ENCODE assay signal across 8 cellular contexts in the genomic region with DNA sequence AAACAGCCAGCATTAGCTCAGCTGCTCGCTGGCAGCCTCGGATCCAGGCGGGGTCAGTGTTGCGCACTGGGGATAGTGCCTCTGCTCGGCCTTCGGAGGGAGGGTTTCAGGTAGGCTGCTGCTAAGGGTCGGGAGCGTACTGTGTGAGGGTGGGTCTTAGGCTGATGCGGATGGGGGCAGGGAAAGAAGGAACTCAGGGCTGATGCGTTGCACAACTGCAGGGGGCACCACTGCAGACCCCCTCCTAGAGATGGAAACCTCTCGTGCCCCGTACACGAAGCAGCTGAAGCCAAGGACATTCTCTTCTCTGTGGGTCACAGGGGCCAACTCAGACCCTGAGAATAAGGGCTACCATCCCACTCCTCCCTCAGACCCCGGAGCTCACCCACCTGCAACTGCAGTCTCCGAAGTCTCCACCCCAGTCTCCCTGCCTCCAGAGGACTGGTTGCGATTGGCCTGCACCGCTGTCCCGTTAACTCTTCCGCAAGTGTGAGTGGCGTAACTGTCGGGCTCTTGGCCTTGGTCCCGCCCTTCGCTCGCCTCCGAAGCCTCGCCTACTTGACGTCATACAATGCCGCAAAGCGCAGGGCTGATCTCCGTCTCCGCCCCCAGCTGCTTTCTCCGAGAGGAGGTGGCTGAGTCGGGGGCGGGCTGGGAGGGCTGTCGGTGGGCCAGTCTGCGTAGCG. TPM values are rescaled to one million over a fixed set of nuclear protein-coding genes. Genes with fewer than 3 reads are reported as not detected.
DNase-seq lines count a peak whose midpoint lies in the region; ATAC-seq and TF ChIP-seq lines count a peak whose summit lies in the region.

A gene with protein sequence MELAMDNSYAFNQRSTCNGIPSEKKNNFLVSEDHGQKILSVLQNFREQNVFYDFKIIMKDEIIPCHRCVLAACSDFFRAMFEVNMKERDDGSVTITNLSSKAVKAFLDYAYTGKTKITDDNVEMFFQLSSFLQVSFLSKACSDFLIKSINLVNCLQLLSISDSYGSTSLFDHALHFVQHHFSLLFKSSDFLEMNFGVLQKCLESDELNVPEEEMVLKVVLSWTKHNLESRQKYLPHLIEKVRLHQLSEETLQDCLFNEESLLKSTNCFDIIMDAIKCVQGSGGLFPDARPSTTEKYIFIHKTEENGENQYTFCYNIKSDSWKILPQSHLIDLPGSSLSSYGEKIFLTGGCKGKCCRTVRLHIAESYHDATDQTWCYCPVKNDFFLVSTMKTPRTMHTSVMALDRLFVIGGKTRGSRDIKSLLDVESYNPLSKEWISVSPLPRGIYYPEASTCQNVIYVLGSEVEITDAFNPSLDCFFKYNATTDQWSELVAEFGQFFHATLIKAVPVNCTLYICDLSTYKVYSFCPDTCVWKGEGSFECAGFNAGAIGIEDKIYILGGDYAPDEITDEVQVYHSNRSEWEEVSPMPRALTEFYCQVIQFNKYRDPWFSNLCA (minus strand): TSS at position 425 of the 686 bp plus-strand sequence. CDS start 18,250 bp downstream, outside the sequence.

- peak within 1 kb of the TSS; percentile 90 for H3K4me3 ChIP-seq in Jurkat, Clone E6-1 (ENCODE audit: low read length)
- H3K4me3 ChIP-seq in epithelial cell of proximal tubule (ENCODE audit: low read depth, low read length) (peak within 1 kb of the TSS; percentile 94), mucosa of descending colon (peak within 1 kb of the TSS; percentile 71)

- peaks cover 27% of the 10 kb centered on the region for H3K4me1 ChIP-seq in mucosa of descending colon (ENCODE audit: low read depth)

- ATAC-seq in GM21717 (IDR thresholded peaks at IDR 0.05; ENCODE audit: unreplicated experiment) (peak; percentile 97), mucosa of descending colon (peak; percentile 96)

- peak; percentile 53 for TF ChIP-seq CTCF in epithelial cell of proximal tubule (conservative IDR thresholded peaks at IDR 0.05; ENCODE audit: low read depth, low read length)
- TF ChIP-seq CTCF in mucosa of descending colon (IDR thresholded peaks at IDR 0.05) = peak; percentile 18

- no peaks in the 10 kb centered on the region for H3K36me3 ChIP-seq in mucosa of descending colon (ENCODE audit: low read depth)

- no peaks in the 10 kb centered on the region for H3K9me3 ChIP-seq in mucosa of descending colon

- intact Hi-C loops in mucosa of descending colon (cut with DNase I, micrococcal nuclease) = loop anchor here in 1 of 2 donors (10.0 kb wide), 1 partner anchor 52 kb away; the partner anchor contains the start of gene MSANTD4

- peak; percentile 100 for DNase-seq in DMS53 (lab: John Stamatoyannopoulos, UW)
- DNase-seq in Jurkat, Clone E6-1 (ENCODE audit: low read depth, low spot score) = peak; percentile 98
- DNase-seq in OCI-M2 (lab: John Stamatoyannopoulos, UW; ENCODE audit: unreplicated experiment) = peak; percentile 51
- DNase-seq in activated T-cell treated with anti-CD3 and anti-CD28 coated beads, Interleukin-2, amount 50 U/mL, for 1 hour = peak; percentile 97
- DNase-seq in epithelial cell of proximal tubule (ENCODE audit: low read depth) = peak; percentile 90
- DNase-seq in mucosa of descending colon = peak; percentile 98 to 99 (median 99)
- peak; percentile 90 to 96 for DNase-seq in stimulated activated CD8-positive, alpha-beta memory T cell treated with anti-CD3 and anti-CD28 coated beads, Interleukin-4, amount 100 ng/mL, for 1 hour (ENCODE audit: low read depth in 2 of 2, low spot score in 1 of 2)

RNA-seq across cellular contexts. Expression of the gene that starts here (rescaled TPM):
- 12.9 TPM for polyA plus RNA-seq in Jurkat, Clone E6-1 (2012; ENCODE audit: insufficient read depth, insufficient read length)
- total RNA-seq in epithelial cell of proximal tubule = 4.2 and 5.2 TPM in 2 replicates
- total RNA-seq in mucosa of descending colon = 10 to 100 TPM in 1 of 3 donors, 1 to 10 TPM in 2; 5.2 to 13.5 (median 8.8) TPM

Comparison
In these comparisons a context has a peak if more than half of its experiments do, and no peak if none do; other contexts are left out.
1. Peak in every context shown above with its lines: DNase-seq, ATAC-seq and H3K4me3 ChIP-seq.